In the genomic region with DNA sequence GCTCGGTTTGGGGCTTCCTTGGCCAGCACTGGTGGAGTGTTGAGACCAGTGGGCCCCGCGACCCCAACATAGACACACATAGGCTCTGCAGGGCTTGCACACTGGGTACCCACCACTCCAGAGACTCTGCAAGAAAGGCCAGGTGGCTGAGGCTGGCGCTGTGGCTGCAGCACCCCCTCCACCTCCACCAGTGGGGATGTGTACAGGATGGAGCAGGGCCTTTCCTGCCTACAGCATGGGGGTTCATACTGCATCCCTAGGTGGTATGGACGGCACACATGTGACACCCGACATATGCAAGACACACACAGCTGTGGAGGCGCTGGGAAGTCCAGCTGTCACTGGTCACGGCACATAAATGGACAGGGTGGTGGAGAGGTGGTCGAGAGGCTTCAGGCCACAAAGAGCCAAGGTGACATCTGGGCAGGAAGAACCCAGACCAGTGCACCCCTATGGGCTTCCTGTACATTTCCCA, we compare ENCODE assay signal across 8 cellular contexts. TPM values are rescaled to one million over a fixed set of nuclear protein-coding genes. Genes with fewer than 3 reads are reported as not detected.
DNase-seq lines count a peak whose midpoint lies in the region; ATAC-seq and TF ChIP-seq lines count a peak whose summit lies in the region.

No MANE protein-coding gene starts in this region.

- TF ChIP-seq CTCF in GM12864 (IDR thresholded peaks at IDR 0.05; ENCODE audit: low read depth, low read length, missing control alignments) (no peak), WERI-Rb-1 (IDR thresholded peaks at IDR 0.05; ENCODE audit: low read depth, low read length) (no peak), gastroesophageal sphincter (IDR thresholded peaks at IDR 0.05) (no peak), sigmoid colon (IDR thresholded peaks at IDR 0.05) (no peak)

- TF ChIP-seq EP300 in gastroesophageal sphincter (IDR thresholded peaks at IDR 0.05): no peak
- TF ChIP-seq EP300 in sigmoid colon (IDR thresholded peaks at IDR 0.05): no peak

- peak overlapping the region; percentile 85 for H3K4me3 ChIP-seq in GM12864 (ENCODE audit: low read depth, low read length)
- peak overlapping the region; percentile 53 for H3K4me3 ChIP-seq in WERI-Rb-1 (ENCODE audit: low read depth, low read length)
- peak overlapping the region; percentile 62 to 68 for H3K4me3 ChIP-seq in gastroesophageal sphincter
- peak overlapping the region; percentile 46 to 83 (median 64) for H3K4me3 ChIP-seq in sigmoid colon

- no peaks in the 10 kb centered on the region for H3K9me3 ChIP-seq in WERI-Rb-1 (ENCODE audit: severe bottlenecking)
- H3K9me3 ChIP-seq in gastroesophageal sphincter: no peaks in the 10 kb centered on the region
- H3K9me3 ChIP-seq in sigmoid colon: no peaks in the 10 kb centered on the region

- no peak for ATAC-seq in gastroesophageal sphincter
- no peak for ATAC-seq in HG03354 (IDR thresholded peaks at IDR 0.05; ENCODE audit: poor library complexity, severe bottlenecking, unreplicated experiment)
- ATAC-seq in HG03565 (IDR thresholded peaks at IDR 0.05; ENCODE audit: unreplicated experiment): no peak
- no peak for ATAC-seq in HG03097 (IDR thresholded peaks at IDR 0.05; ENCODE audit: low FRiP score, unreplicated experiment)

- WGBS in gastroesophageal sphincter (ENCODE audit: low coverage in 1 of 2), 2 donors: 100% methylated on average over 3 of the region's 9 CpGs; no CpG with 5 or more reads in 1 of the 2 donors
- WGBS in sigmoid colon, 2 donors: 52 to 79% methylated on average over 9 of the region's 9 CpGs

- H3K27ac ChIP-seq in WERI-Rb-1 (no peak overlapping the region), gastroesophageal sphincter (peak overlapping the region in 3 of 4 donors; percentile 88 to 99 (median 97)), sigmoid colon (peak overlapping the region in 3 of 4 donors; percentile 79 to 85 (median 80))

- peaks cover 4 to 68% (median 38%) of the 10 kb centered on the region in 3 donors for H3K4me1 ChIP-seq in gastroesophageal sphincter
- H3K4me1 ChIP-seq in sigmoid colon: peaks cover 0 to 55% (median 50%) of the 10 kb centered on the region in 4 donors

- DNase-seq in GM12864 (ENCODE audit: low read depth): no peak
- no peak for DNase-seq in WERI-Rb-1
- no peak for DNase-seq in sigmoid colon
- DNase-seq in NCI-H146 (lab: John Stamatoyannopoulos, UW): no peak

- H3K36me3 ChIP-seq in WERI-Rb-1: no peaks in the 10 kb centered on the region
- H3K36me3 ChIP-seq in gastroesophageal sphincter: peaks cover 0 to 34% of the 10 kb centered on the region in 2 donors
- H3K36me3 ChIP-seq in sigmoid colon: peaks cover 0 to 23% (median 4%) of the 10 kb centered on the region in 4 donors

- no peak for TF ChIP-seq POLR2A in gastroesophageal sphincter (IDR thresholded peaks at IDR 0.05)
- TF ChIP-seq POLR2A in sigmoid colon (IDR thresholded peaks at IDR 0.05): no peak

- intact Hi-C loops in sigmoid colon (cut with DNase I): loop anchor here (5.0 to 10.0 kb wide), 3 partner anchors 132 to 745 kb away; partner anchors contain the start of genes GPC1, HDLBP and SEPTIN2

- H3K27me3 ChIP-seq in WERI-Rb-1 (ENCODE audit: insufficient read depth, low read depth, severe bottlenecking): no peaks in the 10 kb centered on the region
- H3K27me3 ChIP-seq in gastroesophageal sphincter: no peaks in the 10 kb centered on the region
- H3K27me3 ChIP-seq in sigmoid colon: no peaks in the 10 kb centered on the region

RNA-seq across cellular contexts. Expression of gene RNPEPL1, which starts 1.3 kb away (rescaled TPM):
- total RNA-seq in gastroesophageal sphincter (100 to 1,000 TPM in 1 of 4 donors, 10 to 100 TPM in 3; 49.1 to 127 (median 55.5) TPM), sigmoid colon (10 to 100 TPM; 23.1 to 87.8 (median 28.4) TPM)
- polyA plus RNA-seq in sigmoid colon: 100 to 1,000 TPM in 2 of 3 donors, 10 to 100 TPM in 1; 64.3 to 136 (median 102) TPM

RNA-seq across cellular contexts. Expression of gene DUSP28, which starts 9.4 kb away (rescaled TPM):
- 1 to 10 TPM; 3.0 to 5.3 (median 4.0) TPM for total RNA-seq in gastroesophageal sphincter
- 10 to 100 TPM in 1 of 4 donors, 1 to 10 TPM in 3; 4.6 to 10.2 (median 7.6) TPM for total RNA-seq in sigmoid colon
- polyA plus RNA-seq in sigmoid colon: 1 to 10 TPM; 5.0 to 5.4 (median 5.1) TPM

RNA-seq across cellular contexts. Expression of gene ANKMY1, which starts 11.8 kb away (rescaled TPM):
- total RNA-seq in gastroesophageal sphincter (10 to 100 TPM in 1 of 4 donors, 1 to 10 TPM in 3; 7.0 to 12.0 (median 8.9) TPM), sigmoid colon (10 to 100 TPM in 2 of 4 donors, 1 to 10 TPM in 2; 6.7 to 14.0 (median 9.6) TPM)
- polyA plus RNA-seq in sigmoid colon: 1 to 10 TPM; 3.6 to 9.4 (median 3.9) TPM

RNA-seq across cellular contexts. Expression of gene CAPN10, which starts 17.0 kb away (rescaled TPM):
- total RNA-seq in gastroesophageal sphincter (10 to 100 TPM; 19.2 to 34.7 (median 23.2) TPM), sigmoid colon (10 to 100 TPM; 10.5 to 27.7 (median 16.3) TPM)
- 10 to 100 TPM; 11.4 to 33.0 (median 16.4) TPM for polyA plus RNA-seq in sigmoid colon

RNA-seq across cellular contexts. Expression of gene GPR35, which starts 55.7 kb away (rescaled TPM):
- total RNA-seq in gastroesophageal sphincter (1 to 10 TPM in 3 of 4 donors, under 1 TPM in 1; 0.93 to 2.3 (median 1.9) TPM), sigmoid colon (1 to 10 TPM; 1.3 to 7.8 (median 3.5) TPM)
- 10 to 100 TPM; 28.2 to 76.6 (median 33.0) TPM for polyA plus RNA-seq in sigmoid colon
